In genomic region chr5:178626484-178627258, GRCh38 we compare ENCODE assay signal across 8 cellular contexts.
A peak's percentile ranks its signal among the peaks of the same experiment; 100 is the strongest.
DNase-seq lines count a peak whose midpoint lies in the region; ATAC-seq, FAIRE-seq and TF ChIP-seq lines count a peak whose summit lies in the region.

Gene CLK4 (minus strand): TSS chr5:178627050. CDS start chr5:178623416, 3,634 bp downstream.

- peaks cover 16% of the 10 kb centered on the region for H3K36me3 Mint-ChIP-seq in nephron (ENCODE audit: low read depth)

- FAIRE-seq in H54 (lab: Jason Lieb, UNC): peak; percentile 6

- H3K4me3 ChIP-seq in fibroblast of pulmonary artery (replicated peaks; ENCODE audit: low read depth, low read length): peak within 1 kb of the TSS; percentile 97

- peaks cover 9% of the 10 kb centered on the region for H3K27me3 Mint-ChIP-seq in nephron (ENCODE audit: low read depth)

- peaks cover 36% of the 10 kb centered on the region for H3K4me1 Mint-ChIP-seq in nephron

- DNase-seq in EL: peak; percentile 91
- DNase-seq in H54 (ENCODE audit: insufficient read length, low spot score): peak; percentile 83
- peak; percentile 98 for DNase-seq in LoVo (ENCODE audit: low spot score)
- peak; percentile 96 for DNase-seq in activated T-helper 9 cell treated with anti-CD3 and anti-CD28 coated beads, Interleukin-2, amount 50 U/mL, for 16 hours (ENCODE audit: low read depth)
- peak; percentile 97 for DNase-seq in fibroblast of pulmonary artery (ENCODE audit: low read depth)
- DNase-seq in stimulated activated naive CD8-positive, alpha-beta T cell treated with anti-CD3 and anti-CD28 coated beads, Interleukin-15, Interleukin-2, amounts not matched to agents 100 U/mL and 50 U/mL, for 24 hours: peak; percentile 98

- H3K27ac Mint-ChIP-seq in nephron: peak within 1 kb of the TSS; percentile 81 to 100 (median 99)

- H3K9me3 Mint-ChIP-seq in nephron: no peaks in the 10 kb centered on the region

- no peak for TF ChIP-seq CTCF in fibroblast of pulmonary artery (IDR thresholded peaks at IDR 0.05; ENCODE audit: low read length, missing control alignments)
- no peak for TF ChIP-seq CTCF in nephron (IDR thresholded peaks at IDR 0.05; ENCODE audit: unreplicated experiment in 3 of 3)

- peak within 1 kb of the TSS; percentile 97 to 100 (median 97) for H3K4me3 Mint-ChIP-seq in nephron

- TF ChIP-seq POLR2A in H54 (IDR thresholded peaks at IDR 0.05; ENCODE audit: low read depth, low read length): peak; percentile 93
- TF ChIP-seq POLR2A in Raji (IDR thresholded peaks at IDR 0.05; ENCODE audit: insufficient read depth, low read depth, low read length): peak; percentile 95

- ATAC-seq in stimulated activated naive CD8-positive, alpha-beta T cell treated with anti-CD3 and anti-CD28 coated beads, Interleukin-15, Interleukin-2, amounts not matched to agents 100 U/mL and 50 U/mL, for 24 hours: peak; percentile 88

Comparison
In these comparisons a context has a peak if more than half of its experiments do, and no peak if none do; other contexts are left out.
1. Peak in every context shown above with its lines: DNase-seq, ATAC-seq and H3K4me3 ChIP-seq.